Comparison of ENCODE assay signal across 19 cellular contexts in the genomic region with DNA sequence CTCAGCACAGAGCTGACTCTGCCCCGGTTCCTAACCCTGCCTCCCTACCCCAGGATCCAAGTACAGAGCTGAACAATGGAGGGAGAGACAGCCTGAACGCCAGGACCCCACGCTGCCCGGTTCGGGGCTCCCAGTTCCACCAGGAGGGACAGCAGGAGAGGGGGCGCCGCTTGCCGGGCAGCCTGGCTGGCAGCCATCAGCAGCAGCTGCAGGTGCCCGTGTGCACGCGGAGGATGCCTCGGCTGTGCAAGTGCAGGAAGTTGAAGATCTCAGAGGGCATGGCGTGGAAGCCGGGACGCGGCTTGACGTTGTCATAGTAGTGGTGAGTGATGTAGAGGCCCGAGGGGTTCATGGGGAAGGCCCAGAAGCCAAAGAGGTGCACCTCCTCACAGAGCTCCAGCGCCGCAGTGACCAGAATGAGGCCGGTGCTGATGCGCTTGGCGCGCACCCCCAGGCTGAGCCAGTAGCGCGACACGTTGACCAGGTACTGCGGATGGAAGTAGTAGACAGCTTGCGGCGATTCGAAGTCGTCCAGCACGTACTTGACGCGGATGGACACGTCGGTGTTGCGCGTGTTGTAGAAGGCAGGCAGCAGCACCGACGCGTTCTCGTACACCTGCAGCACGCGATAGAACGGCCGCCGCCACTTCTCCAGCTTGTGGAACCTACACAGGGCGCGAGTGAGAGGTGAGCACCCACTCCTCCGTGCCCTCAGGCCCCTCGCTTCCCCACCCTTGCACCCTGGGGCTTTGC. TPM values are rescaled to one million over a fixed set of nuclear protein-coding genes. Genes with fewer than 3 reads are reported as not detected.
A peak's percentile ranks its signal among the peaks of the same experiment; 100 is the strongest.
DNase-seq lines count a peak whose midpoint lies in the region; ATAC-seq, FAIRE-seq and TF ChIP-seq lines count a peak whose summit lies in the region.
"Had no signal": no experiment of that assay in that cellular context is flagged by ENCODE, and none has a peak within 500 bp of the region (broad histone marks: within the 10 kb centered on the region; RNA-seq: fewer than 3 reads in every experiment).

No MANE protein-coding gene starts in this region.

- DNase-seq in H1 (ENCODE audit: low read depth in 1 of 2, low spot score in 2 of 2) (no peak), upper lobe of right lung (no peak), NCI-H510A treated with DMSO at 0.1 percent for 48 hours (lab: John Stamatoyannopoulos, UW) (no peak), GM23338 (ENCODE audit: low spot score) (no peak)
- DNase-seq: ACHN; BE2C; Calu3; CD8-positive, alpha-beta T cell; DND-41; HCEC 1CT had no signal

- H3K9ac ChIP-seq in BLaER1: no peak overlapping the region
- H3K9ac ChIP-seq in BLaER1 treated with 17β-estradiol and CSF1 and Interleukin-3, amounts not matched to agents 10 nM and 100 nM: peak overlapping the region in 2 of 11 experiments; percentile 33 to 56; a peak in 3 of 22 replicates
- H3K9ac ChIP-seq in H1 (replicated peaks in 1 of 4; ENCODE audit: extremely low read depth in 1 of 4, low read depth in 3 of 4, low read length in 3 of 4): no peak overlapping the region

- intact Hi-C loops in upper lobe of right lung (cut with DNase I): no loop called here

- no peaks in the 10 kb centered on the region for H3K23me2 ChIP-seq in H1 (ENCODE audit: low read depth, low read length)

- H2BK15ac ChIP-seq in H1 (ENCODE audit: low read length): no peak overlapping the region

- H4K20me1 ChIP-seq in BLaER1 (no peaks in the 10 kb centered on the region), H1 (replicated peaks in 1 of 2; ENCODE audit: control insufficient read depth in 1 of 2, insufficient read depth in 2 of 2, low read length in 2 of 2) (peaks cover 0 to 3% of the 10 kb centered on the region in 2 experiments), GM23338 (replicated peaks; ENCODE audit: insufficient read depth) (no peaks in the 10 kb centered on the region)
- H4K20me1 ChIP-seq in BLaER1 treated with 17β-estradiol and CSF1 and Interleukin-3, amounts not matched to agents 10 nM and 100 nM: no peaks in the 10 kb centered on the region

- no peak overlapping the region for H2BK5ac ChIP-seq in H1 (ENCODE audit: low read depth, low read length)

- ATAC-seq in upper lobe of right lung: peak; percentile 5
- no peak for ATAC-seq in GM23338
- ATAC-seq: CD8-positive, alpha-beta T cell had no signal

- H4K91ac ChIP-seq in H1 (replicated peaks; ENCODE audit: insufficient read length, low read length): no peak overlapping the region

- no peak overlapping the region for H3K4me3 ChIP-seq in BLaER1
- H3K4me3 ChIP-seq in BLaER1 treated with 17β-estradiol and CSF1 and Interleukin-3, amounts not matched to agents 10 nM and 100 nM: no peak overlapping the region
- H3K4me3 ChIP-seq in H1 (ENCODE audit: extremely low read depth in 1 of 4, insufficient read depth in 2 of 4, low read depth in 3 of 4, low read length in 4 of 4): no peak overlapping the region
- H3K4me3 ChIP-seq in upper lobe of right lung: no peak overlapping the region
- no peak overlapping the region for H3K4me3 ChIP-seq in GM23338

- H3K14ac ChIP-seq in H1 (ENCODE audit: insufficient read length): no peak overlapping the region

- H3K27me3 ChIP-seq in BLaER1: no peaks in the 10 kb centered on the region
- H3K27me3 ChIP-seq in BLaER1 treated with 17β-estradiol and CSF1 and Interleukin-3, amounts not matched to agents 10 nM and 100 nM: no peaks in the 10 kb centered on the region
- H3K27me3 ChIP-seq in H1 (replicated peaks in 1 of 4; ENCODE audit: control insufficient read depth in 3 of 4, extremely low read depth in 1 of 4, insufficient read depth in 3 of 4, low read length in 3 of 4): no peaks in the 10 kb centered on the region
- peaks cover 4% of the 10 kb centered on the region for H3K27me3 ChIP-seq in upper lobe of right lung
- no peaks in the 10 kb centered on the region for H3K27me3 ChIP-seq in GM23338 (ENCODE audit: insufficient read depth)
- H3K27me3 ChIP-seq: BE2C had no signal

- peaks cover 4% of the 10 kb centered on the region for H3K27me3 Mint-ChIP-seq in GM23338 (ENCODE audit: insufficient read depth, low read depth, poor library complexity)

- no peak overlapping the region for H3K27ac Mint-ChIP-seq in GM23338
- H3K27ac Mint-ChIP-seq: CD8-positive, alpha-beta T cell had no signal

- WGBS in H1 (ENCODE audit: extremely low coverage in 1 of 2, insufficient coverage in 1 of 2, insufficient read length in 1 of 2, insufficient replicate concordance in 2 of 2, low coverage in 1 of 2, low lambda C conversion rate in 2 of 2, missing lambda C conversion rate in 1 of 2), 2 experiments: 95% methylated on average over 52 of the region's 52 CpGs; no CpG with 5 or more reads in 1 of the 2 experiments

- H3K23ac ChIP-seq in H1 (ENCODE audit: insufficient read length): no peak overlapping the region

- TF ChIP-seq CTCF in H1 (IDR thresholded peaks at IDR 0.05; ENCODE audit: control extremely low read depth in 1 of 3, insufficient read depth in 1 of 3, low read depth in 1 of 3, low read length in 3 of 3) (no peak), upper lobe of right lung (IDR thresholded peaks at IDR 0.05) (no peak), GM23338 (conservative IDR thresholded peaks at IDR 0.05; ENCODE audit: low read depth in 2 of 2) (no peak)

- no peak for TF ChIP-seq RAD21 in H1 (IDR thresholded peaks at IDR 0.05 in 1 of 2, conservative IDR thresholded peaks at IDR 0.05 in 1 of 2; ENCODE audit: low read depth in 2 of 2, low read length in 2 of 2)

- no peaks in the 10 kb centered on the region for H3K9me2 ChIP-seq in GM23338 (ENCODE audit: insufficient read depth)

- H3K4me1 ChIP-seq in BLaER1 (peaks cover 73% of the 10 kb centered on the region), H1 (replicated peaks in 1 of 4; ENCODE audit: control insufficient read depth in 3 of 4, insufficient read depth in 4 of 4, low read length in 3 of 4) (peaks cover 0 to 4% (median 2%) of the 10 kb centered on the region in 4 experiments; a peak in 4 of 7 replicates), upper lobe of right lung (no peaks in the 10 kb centered on the region), GM23338 (ENCODE audit: insufficient read depth) (no peaks in the 10 kb centered on the region)
- peaks cover 49 to 73% (median 68%) of the 10 kb centered on the region in 10 experiments for H3K4me1 ChIP-seq in BLaER1 treated with 17β-estradiol and CSF1 and Interleukin-3, amounts not matched to agents 10 nM and 100 nM
- H3K4me1 ChIP-seq: BE2C had no signal

- H3F3A ChIP-seq in GM23338 (replicated peaks; ENCODE audit: low read depth): no peaks in the 10 kb centered on the region

- FAIRE-seq in H1 (lab: Jason Lieb, UNC): no peak
- FAIRE-seq: A204.1, G401.6, GM12891, GM19239, H54 had no signal

- H3K4ac ChIP-seq in H1 (replicated peaks; ENCODE audit: insufficient read length, low read depth, low read length): no peak overlapping the region

- H3K9me3 ChIP-seq in BLaER1: 0 out of 2 replicates have a peak, but pooled peaks cover 5% of the 10 kb centered on the region
- H3K9me3 ChIP-seq in BLaER1 treated with 17β-estradiol and CSF1 and Interleukin-3, amounts not matched to agents 10 nM and 100 nM (replicated peaks in 1 of 11): peaks cover 0 to 10% (median 0%) of the 10 kb centered on the region in 11 experiments; a peak in 6 of 22 replicates
- no peaks in the 10 kb centered on the region for H3K9me3 ChIP-seq in H1 (ENCODE audit: insufficient read depth in 2 of 2, low read depth in 1 of 2, low read length in 1 of 2)
- no peaks in the 10 kb centered on the region for H3K9me3 ChIP-seq in upper lobe of right lung
- H3K9me3 ChIP-seq: BE2C had no signal

- no peak overlapping the region for H2AK5ac ChIP-seq in H1 (ENCODE audit: low read depth, low read length)

- H3K27ac ChIP-seq in BLaER1: peak overlapping the region; percentile 39; the same call in 1 of the 2 replicates
- peak overlapping the region in 9 of 11 experiments; percentile 21 to 73 (median 39); a peak in 12 of 22 replicates for H3K27ac ChIP-seq in BLaER1 treated with 17β-estradiol and CSF1 and Interleukin-3, amounts not matched to agents 10 nM and 100 nM
- no peak overlapping the region for H3K27ac ChIP-seq in H1 (ENCODE audit: low read depth, low read length)
- H3K27ac ChIP-seq in upper lobe of right lung: no peak overlapping the region
- no peak overlapping the region for H3K27ac ChIP-seq in GM23338 (ENCODE audit: low read depth)

- H3K4me1 Mint-ChIP-seq in GM23338: peaks cover 3% of the 10 kb centered on the region

- CTCF ChIA-PET in H1 (lab: Charles Lee; ENCODE audit: partially characterized antibody): interaction anchor here (0.8 to 5.7 kb wide), 6 partner anchors 8 to 370 kb away, joined by 3 to 38 read pairs (median 4); no protein-coding TSS in a partner anchor

- H3K4me2 ChIP-seq in BLaER1: peak overlapping the region; percentile 80
- H3K4me2 ChIP-seq in BLaER1 treated with 17β-estradiol and CSF1 and Interleukin-3, amounts not matched to agents 10 nM and 100 nM: peak overlapping the region; percentile 61 to 87 (median 81)
- H3K4me2 ChIP-seq in H1 (ENCODE audit: insufficient read depth in 1 of 2, low read depth in 2 of 2, low read length in 2 of 2): no peak overlapping the region
- no peak overlapping the region for H3K4me2 ChIP-seq in GM23338

- H3K9me3 Mint-ChIP-seq in GM23338: no peaks in the 10 kb centered on the region
- H3K9me3 Mint-ChIP-seq: CD8-positive, alpha-beta T cell had no signal

- no peak overlapping the region for H2BK20ac ChIP-seq in H1 (ENCODE audit: low read length)

- H2AFZ ChIP-seq in H1 (ENCODE audit: low read length) (no peak overlapping the region), GM23338 (no peak overlapping the region)

- POLR2A ChIA-PET in H1 (lab: Charles Lee; ENCODE audit: partially characterized antibody): interaction anchor here (0.9 kb wide), 1 partner anchor 171 kb away, joined by 3 read pairs; no protein-coding TSS in a partner anchor

- TF ChIP-seq POLR2A in H1 (IDR thresholded peaks at IDR 0.05; ENCODE audit: control extremely low read depth in 1 of 2, low read depth in 2 of 2, low read length in 2 of 2): no peak

- no peak overlapping the region for H2BK120ac ChIP-seq in H1 (replicated peaks; ENCODE audit: low read depth, low read length)

- H3K36me3 ChIP-seq in BLaER1 (no peaks in the 10 kb centered on the region), H1 (ENCODE audit: control insufficient read depth in 2 of 4, insufficient read depth in 4 of 4, low read length in 3 of 4) (no peaks in the 10 kb centered on the region), upper lobe of right lung (no peaks in the 10 kb centered on the region), GM23338 (ENCODE audit: insufficient read depth) (no peaks in the 10 kb centered on the region)
- no peaks in the 10 kb centered on the region for H3K36me3 ChIP-seq in BLaER1 treated with 17β-estradiol and CSF1 and Interleukin-3, amounts not matched to agents 10 nM and 100 nM
- H3K36me3 ChIP-seq: BE2C had no signal

- H2BK12ac ChIP-seq in H1 (ENCODE audit: low read depth, low read length): no peak overlapping the region

- H4K8ac ChIP-seq in H1 (ENCODE audit: extremely low read depth, insufficient read depth, low read length): peak overlapping the region; percentile 29; the same call in 1 of the 2 replicates

- no peak overlapping the region for H4K5ac ChIP-seq in H1 (ENCODE audit: insufficient read length, low read depth, low read length)

- H3K79me2 ChIP-seq in H1 (ENCODE audit: control insufficient read depth in 1 of 2, insufficient read depth in 2 of 2, low read length in 2 of 2): no peaks in the 10 kb centered on the region
- H3K79me2 ChIP-seq in GM23338 (replicated peaks; ENCODE audit: insufficient read depth): no peaks in the 10 kb centered on the region

- no peaks in the 10 kb centered on the region for H3K79me1 ChIP-seq in H1 (ENCODE audit: low read depth, low read length)

- no peak overlapping the region for H3K4me3 Mint-ChIP-seq in GM23338
- H3K4me3 Mint-ChIP-seq: CD8-positive, alpha-beta T cell had no signal

- TF ChIP-seq EP300 in H1 (IDR thresholded peaks at IDR 0.05; ENCODE audit: borderline replicate concordance in 1 of 2, low read depth in 2 of 2, low read length in 2 of 2): no peak

- H3K36me3 Mint-ChIP-seq in GM23338 (ENCODE audit: low read depth): no peaks in the 10 kb centered on the region
- H3K36me3 Mint-ChIP-seq: CD14-positive monocyte; CD8-positive, alpha-beta T cell had no signal

- no peak overlapping the region for H3K56ac ChIP-seq in H1 (replicated peaks; ENCODE audit: insufficient read length, low read depth, low read length)

- no peak overlapping the region for H3K18ac ChIP-seq in H1 (ENCODE audit: extremely low read depth, low read length)

RNA-seq across cellular contexts. Expression of gene LOXHD1, which starts 23.0 kb away (rescaled TPM):
- not detected in 2 replicates for total RNA-seq in H1 (2021; fragmentation: NEBNext Ultra II Directional; extraction: Animal tissue kit (Norgen Biotek cat#: 25700))
- 0.02 and 0.03 TPM in 2 replicates for polyA plus RNA-seq in H1 (2011; rRNA removed)
- 0.14 TPM for polyA plus RNA-seq in H1 (2011; cell fraction: cytosol; rRNA removed)
- 0.14 TPM for polyA plus RNA-seq in H1 (2011; cell fraction: nucleus; rRNA removed)
- polyA plus RNA-seq in H1 (2012, experiment 1 of 2): 0.08 to 0.09 TPM in 2 of 4 replicates, not detected in the others
- polyA plus RNA-seq in H1 (2012, experiment 2 of 2): not detected
- 0.04 TPM for polyA plus RNA-seq in H1 (2013, experiment 1 of 2)
- 0.06 TPM for polyA plus RNA-seq in H1 (2013, experiment 2 of 2)
- polyA minus RNA-seq in H1 (2011; rRNA and poly(A)+ RNA removed): 0.06 and 0.15 TPM in 2 replicates
- polyA minus RNA-seq in H1 (2011; cell fraction: cytosol; rRNA and poly(A)+ RNA removed): 0.15 TPM
- 0.20 TPM for polyA minus RNA-seq in H1 (2011; cell fraction: nucleus; rRNA and poly(A)+ RNA removed)
- total RNA-seq in upper lobe of right lung: 2.7 TPM
- 0.16 and 0.17 TPM in 2 replicates for total RNA-seq in GM23338 (2014; rRNA removed; shearing (Covaris generic))
- 0.23 TPM in 1 of 2 replicates, not detected in the other for polyA plus RNA-seq in GM23338 (2016; fragmentation: Nextera tagmentation; extraction: Ambion mirVana)
- total RNA-seq: Calu3, HT-29 had no signal

Comparison
In these comparisons a context has a peak if more than half of its experiments do, and no peak if none do; other contexts are left out.
1. H3K27ac ChIP-seq: peak in BLaER1 (single experiment) and BLaER1 treated with 17β-estradiol and CSF1 and Interleukin-3, amounts not matched to agents 10 nM and 100 nM (9 of 11); none in H1 (single experiment), upper lobe of right lung (single experiment) and GM23338 (single experiment).
2. H3K4me2 ChIP-seq: peak in BLaER1 (single experiment) and BLaER1 treated with 17β-estradiol and CSF1 and Interleukin-3, amounts not matched to agents 10 nM and 100 nM (11 of 11); none in H1 (0 of 2) and GM23338 (single experiment).